ENCODE assay signal across 8 cellular contexts in the genomic region with DNA sequence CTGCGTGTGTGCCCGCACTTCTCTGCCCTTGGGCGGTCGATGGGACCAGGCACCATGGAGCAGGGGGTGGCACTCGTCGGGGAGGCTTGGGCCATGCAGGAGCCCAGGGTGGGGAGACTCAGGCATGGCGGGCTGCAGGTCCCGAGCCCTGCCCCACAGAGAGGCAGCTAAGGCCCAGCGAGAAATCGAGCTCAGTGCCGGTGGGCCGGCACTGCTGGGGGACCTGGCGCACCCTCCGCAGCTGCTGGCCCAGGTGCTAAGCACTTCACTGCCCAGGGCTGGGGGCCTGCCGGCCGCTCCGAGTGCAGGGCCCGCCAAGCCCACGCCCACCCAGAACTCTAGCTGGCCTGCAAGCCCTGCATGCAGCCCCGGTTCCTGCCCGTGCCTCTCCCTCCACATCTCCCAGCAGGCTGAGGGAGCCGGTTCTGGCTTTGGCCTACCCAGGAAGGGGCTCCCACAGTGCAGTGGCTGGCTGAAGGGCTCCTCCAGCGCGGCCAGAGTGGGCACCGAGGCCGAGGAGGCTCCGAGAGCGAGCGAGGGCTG. TPM values are rescaled to one million over a fixed set of nuclear protein-coding genes. Genes with fewer than 3 reads are reported as not detected.
DNase-seq lines count a peak whose midpoint lies in the region; ATAC-seq and TF ChIP-seq lines count a peak whose summit lies in the region.

No MANE protein-coding gene starts in this region.

- no peaks in the 10 kb centered on the region for H4K20me1 ChIP-seq in GM23248 (ENCODE audit: insufficient read depth)

- ATAC-seq in stimulated activated memory B cell treated with anti-CD40 and anti-IgM and Interleukin-4, amounts not matched to agents 10 μg/mL and 1 μg/mL and 100 μg/mL, for 72 hours: no peak
- no peak for ATAC-seq in HG02763 (IDR thresholded peaks at IDR 0.05; ENCODE audit: unreplicated experiment)

- peaks cover 6% of the 10 kb centered on the region for H3K4me1 ChIP-seq in GM23248 (ENCODE audit: insufficient read depth)
- H3K4me1 ChIP-seq in left ventricle myocardium inferior: peaks cover 23% of the 10 kb centered on the region

- peak overlapping the region; percentile 92 for H3K27ac Mint-ChIP-seq in activated CD4-positive, alpha-beta memory T cell treated with anti-CD3 and anti-CD28 coated beads, Interleukin-2, amount 10 ng/mL, durations not matched to agents 7 days and 5 days
- peak overlapping the region; percentile 98 for H3K27ac Mint-ChIP-seq in stimulated activated memory B cell treated with anti-CD40 and anti-IgM and Interleukin-4, amounts not matched to agents 10 μg/mL and 1 μg/mL and 100 μg/mL, for 72 hours

- peak overlapping the region; percentile 72 for H3K4me3 ChIP-seq in GM23248
- peak overlapping the region; percentile 67 for H3K4me3 ChIP-seq in left ventricle myocardium inferior

- H3K36me3 ChIP-seq in GM23248 (ENCODE audit: low read depth) (no peaks in the 10 kb centered on the region), left ventricle myocardium inferior (peaks cover 17% of the 10 kb centered on the region)

- POLR2A ChIA-PET in activated CD4-positive, alpha-beta memory T cell treated with anti-CD3 and anti-CD28 coated beads, Interleukin-2, amount 10 ng/mL, durations not matched to agents 7 days and 5 days (lab: Charles Lee): interaction anchor here (0.5 to 2.8 kb wide), 15 partner anchors 10 to 1957 kb away, joined by 3 to 19 read pairs (median 3); a partner anchor contains a TSS

- H3K9me3 ChIP-seq in GM23248 (ENCODE audit: low read depth) (no peaks in the 10 kb centered on the region), left ventricle myocardium inferior (replicated peaks) (no peaks in the 10 kb centered on the region)

- H3K9me3 Mint-ChIP-seq in activated CD4-positive, alpha-beta memory T cell treated with anti-CD3 and anti-CD28 coated beads, Interleukin-2, amount 10 ng/mL, durations not matched to agents 7 days and 5 days: peaks cover 7% of the 10 kb centered on the region
- H3K9me3 Mint-ChIP-seq in stimulated activated memory B cell treated with anti-CD40 and anti-IgM and Interleukin-4, amounts not matched to agents 10 μg/mL and 1 μg/mL and 100 μg/mL, for 72 hours: no peaks in the 10 kb centered on the region

- H3K27me3 ChIP-seq in GM23248 (replicated peaks; ENCODE audit: insufficient read depth): no peaks in the 10 kb centered on the region
- H3K27me3 ChIP-seq in left ventricle myocardium inferior (ENCODE audit: low read depth): no peaks in the 10 kb centered on the region

- WGBS in GM23248 (ENCODE audit: low coverage in 1 of 2, low lambda C conversion rate in 2 of 2, missing lambda C conversion rate in 2 of 2), 2 experiments: 78% methylated on average over 18 to 27 of the region's 29 CpGs

- peaks cover 30% of the 10 kb centered on the region for H3K4me1 Mint-ChIP-seq in activated CD4-positive, alpha-beta memory T cell treated with anti-CD3 and anti-CD28 coated beads, Interleukin-2, amount 10 ng/mL, durations not matched to agents 7 days and 5 days
- peaks cover 18% of the 10 kb centered on the region for H3K4me1 Mint-ChIP-seq in stimulated activated memory B cell treated with anti-CD40 and anti-IgM and Interleukin-4, amounts not matched to agents 10 μg/mL and 1 μg/mL and 100 μg/mL, for 72 hours

- peaks cover 51% of the 10 kb centered on the region for H3K36me3 Mint-ChIP-seq in activated CD4-positive, alpha-beta memory T cell treated with anti-CD3 and anti-CD28 coated beads, Interleukin-2, amount 10 ng/mL, durations not matched to agents 7 days and 5 days (ENCODE audit: low read depth)
- peaks cover 14% of the 10 kb centered on the region for H3K36me3 Mint-ChIP-seq in stimulated activated memory B cell treated with anti-CD40 and anti-IgM and Interleukin-4, amounts not matched to agents 10 μg/mL and 1 μg/mL and 100 μg/mL, for 72 hours

- DNase-seq in GM23248: no peak
- DNase-seq in activated CD4-positive, alpha-beta memory T cell treated with anti-CD3 and anti-CD28 coated beads, Interleukin-2, amount 10 ng/mL, durations not matched to agents 7 days and 5 days: peak; percentile 24
- peak; percentile 19 for DNase-seq in left ventricle myocardium inferior
- no peak for DNase-seq in SW480 (ENCODE audit: low spot score)
- no peak for DNase-seq in NCI-H345 (lab: John Stamatoyannopoulos, UW)
- DNase-seq in GM19238 (ENCODE audit: insufficient read length, low spot score): no peak

- peak overlapping the region; percentile 98 for H2AFZ ChIP-seq in GM23248

- in situ Hi-C loops in GM23248 (cut with MboI): no loop called here

- H3K79me2 ChIP-seq in GM23248 (ENCODE audit: insufficient read depth): no peaks in the 10 kb centered on the region

- H3K4me3 Mint-ChIP-seq in activated CD4-positive, alpha-beta memory T cell treated with anti-CD3 and anti-CD28 coated beads, Interleukin-2, amount 10 ng/mL, durations not matched to agents 7 days and 5 days: peak overlapping the region; percentile 88
- H3K4me3 Mint-ChIP-seq in stimulated activated memory B cell treated with anti-CD40 and anti-IgM and Interleukin-4, amounts not matched to agents 10 μg/mL and 1 μg/mL and 100 μg/mL, for 72 hours: peak overlapping the region; percentile 86

- no peaks in the 10 kb centered on the region for H3K27me3 Mint-ChIP-seq in activated CD4-positive, alpha-beta memory T cell treated with anti-CD3 and anti-CD28 coated beads, Interleukin-2, amount 10 ng/mL, durations not matched to agents 7 days and 5 days
- H3K27me3 Mint-ChIP-seq in stimulated activated memory B cell treated with anti-CD40 and anti-IgM and Interleukin-4, amounts not matched to agents 10 μg/mL and 1 μg/mL and 100 μg/mL, for 72 hours: no peaks in the 10 kb centered on the region

- no peaks in the 10 kb centered on the region for H3K9me2 ChIP-seq in GM23248 (ENCODE audit: insufficient read depth)

- peak overlapping the region; percentile 70 for H3K27ac ChIP-seq in GM23248
- H3K27ac ChIP-seq in left ventricle myocardium inferior (replicated peaks): peak overlapping the region; percentile 90

- no peaks in the 10 kb centered on the region for H3F3A ChIP-seq in GM23248 (ENCODE audit: insufficient read depth)

- CTCF ChIA-PET in activated CD4-positive, alpha-beta memory T cell treated with anti-CD3 and anti-CD28 coated beads, Interleukin-2, amount 10 ng/mL, durations not matched to agents 7 days and 5 days (lab: Charles Lee): interaction anchor here (0.7 to 2.2 kb wide), 4 partner anchors 47 to 378 kb away, joined by 3 to 37 read pairs (median 5); a partner anchor contains a TSS

- H3K9ac ChIP-seq in GM23248: peak overlapping the region; percentile 86

- TF ChIP-seq CTCF in left ventricle myocardium inferior (IDR thresholded peaks at IDR 0.05; ENCODE audit: borderline replicate concordance): no peak

- H3K4me2 ChIP-seq in GM23248 (ENCODE audit: unreplicated experiment): peak overlapping the region; percentile 90

- intact Hi-C loops in left ventricle myocardium inferior (cut with micrococcal nuclease): no loop called here

RNA-seq across cellular contexts. Expression of a gene that starts 0.6 kb away (rescaled TPM):
- 1.4 and 1.9 TPM in 2 replicates for total RNA-seq in GM23248 (2014; rRNA removed; shearing (Covaris generic))
- 0.19 and 0.48 TPM in 2 replicates for polyA plus RNA-seq in GM23248 (2016; fragmentation: Nextera tagmentation; extraction: Ambion mirVana)
- 10 to 100 TPM; 23.2 to 24.1 TPM for total RNA-seq in activated CD4-positive, alpha-beta memory T cell treated with anti-CD3 and anti-CD28 coated beads, Interleukin-2, amount 10 ng/mL, durations not matched to agents 7 days and 5 days
- total RNA-seq in left ventricle myocardium inferior: 0.93 TPM

Comparison
In these comparisons a context has a peak if more than half of its experiments do, and no peak if none do; other contexts are left out.
1. DNase-seq: peak in activated CD4-positive, alpha-beta memory T cell treated with anti-CD3 and anti-CD28 coated beads, Interleukin-2, amount 10 ng/mL, durations not matched to agents 7 days and 5 days (single experiment) and left ventricle myocardium inferior (single experiment); none in GM23248 (single experiment), SW480 (single experiment), NCI-H345 (single experiment) and GM19238 (single experiment).